ENCODE assay signal across 13 cellular contexts in the genomic region with DNA sequence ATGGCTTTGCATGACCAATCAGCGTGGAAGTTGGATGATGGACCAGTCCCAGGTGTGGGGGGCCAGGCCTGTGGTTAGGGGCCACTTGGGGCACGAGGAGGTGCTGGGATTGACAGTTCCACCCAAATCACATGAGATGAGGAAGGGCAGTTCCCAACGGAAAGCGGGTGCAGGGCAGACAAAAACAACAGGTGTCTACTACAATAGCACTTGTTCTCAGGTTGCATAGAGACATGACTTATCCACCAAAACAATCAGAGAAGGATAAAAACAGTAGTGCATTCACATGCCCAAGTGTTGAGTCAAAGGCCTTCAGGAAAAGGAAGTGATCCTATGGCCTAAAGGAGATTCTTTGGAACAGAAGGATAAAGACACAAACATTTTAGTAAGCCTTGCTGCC. TPM values are rescaled to one million over a fixed set of nuclear protein-coding genes. Genes with fewer than 3 reads are reported as not detected.
DNase-seq lines count a peak whose midpoint lies in the region; ATAC-seq, FAIRE-seq and TF ChIP-seq lines count a peak whose summit lies in the region.
"Had no signal": no experiment of that assay in that cellular context is flagged by ENCODE, and none has a peak within 500 bp of the region (broad histone marks: within the 10 kb centered on the region; RNA-seq: fewer than 3 reads in every experiment).

No MANE protein-coding gene starts in this region.

- peak; percentile 67 for DNase-seq in COLO668 (lab: John Stamatoyannopoulos, UW; ENCODE audit: unreplicated experiment)
- peak; percentile 37 for DNase-seq in LoVo (ENCODE audit: low spot score)
- DNase-seq in amniotic epithelial cell (ENCODE audit: low read depth), result peak; percentile 53
- peak; percentile 63 for DNase-seq in keratinocyte (ENCODE audit: low read depth, low spot score)
- DNase-seq in C1 segment of cervical spinal cord (lab: John Stamatoyannopoulos, UW), result no peak
- no peak for DNase-seq in putamen (ENCODE audit: low spot score)
- DNase-seq in left ventricle myocardium superior, result no peak
- DNase-seq: activated naive CD8-positive, alpha-beta T cell treated with anti-CD3 and anti-CD28 coated beads, Interleukin-2, amount 10 ng/mL, durations not matched to agents 7 days and 5 days; CD4-positive, CD25-positive, alpha-beta regulatory T cell; NCI-H1092; right cardiac atrium; SHP77 treated with DMSO at 0.1 percent for 48 hours had no signal

- no peak for TF ChIP-seq CTCF in keratinocyte (optimal IDR thresholded peaks at IDR 0.05 in 1 of 3, IDR thresholded peaks at IDR 0.05 in 1 of 3, conservative IDR thresholded peaks at IDR 0.05 in 1 of 3; ENCODE audit: extremely low read depth in 1 of 3, insufficient read depth in 2 of 3, low read length in 3 of 3)

- no peaks in the 10 kb centered on the region for H4K20me1 ChIP-seq in keratinocyte (ENCODE audit: control insufficient read depth, extremely low read depth, insufficient read depth, low read length)

- H3K9me3 ChIP-seq in keratinocyte (ENCODE audit: control insufficient read depth, low read depth, low read length), result no peaks in the 10 kb centered on the region

- H3K4me1 ChIP-seq in keratinocyte (ENCODE audit: control insufficient read depth, extremely low read depth, insufficient read depth, low read length), result peaks cover 22% of the 10 kb centered on the region

- peak overlapping the region; percentile 51 for H3K9ac ChIP-seq in keratinocyte (ENCODE audit: control insufficient read depth, extremely low read depth, insufficient read depth, low read length)

- H2AFZ ChIP-seq in keratinocyte (ENCODE audit: control insufficient read depth, low read length), result no peak overlapping the region

- H3K27me3 ChIP-seq in keratinocyte (ENCODE audit: control insufficient read depth, extremely low read depth, insufficient read depth, low read length), result no peaks in the 10 kb centered on the region

- ATAC-seq in left ventricle myocardium superior, result no peak
- ATAC-seq in HG03039 (IDR thresholded peaks at IDR 0.05; ENCODE audit: unreplicated experiment), result no peak

- dilution Hi-C loops in keratinocyte (cut with MboI; ENCODE audit: extremely low pct_ligation_motif_present, low sequenced_read_pairs), result no loop called here

- H3K36me3 ChIP-seq in keratinocyte (ENCODE audit: control insufficient read depth in 2 of 2, extremely low read depth in 1 of 2, insufficient read depth in 2 of 2, low read length in 2 of 2), result no peaks in the 10 kb centered on the region

- no peaks in the 10 kb centered on the region for H3K9me1 ChIP-seq in keratinocyte (ENCODE audit: control insufficient read depth, extremely low read depth, insufficient read depth, low read length)

- H3K4me2 ChIP-seq in keratinocyte (ENCODE audit: control insufficient read depth, extremely low read depth, insufficient read depth, low read depth, low read length), result peak overlapping the region; percentile 55

- no peaks in the 10 kb centered on the region for H3K79me2 ChIP-seq in keratinocyte (ENCODE audit: control insufficient read depth, insufficient read depth, low read length)

- H3K27ac ChIP-seq in keratinocyte (ENCODE audit: control insufficient read depth, insufficient read depth, low read length), result peak overlapping the region; percentile 80

- intact Hi-C loops in left ventricle myocardium superior (cut with micrococcal nuclease), result no loop called here

- no peak overlapping the region for H3K4me3 ChIP-seq in keratinocyte (ENCODE audit: control insufficient read depth in 2 of 3, extremely low read depth in 1 of 3, insufficient read depth in 2 of 3, low read depth in 1 of 3, low read length in 3 of 3)

- FAIRE-seq in keratinocyte (lab: Jason Lieb, UNC), result peak; percentile 96

RNA-seq across cellular contexts. Expression of gene EIF2B2, which starts 14.6 kb away (rescaled TPM):
- 112 to 114 TPM (median 113 TPM) in 3 replicates for polyA plus RNA-seq in keratinocyte
- 21.6 TPM for polyA plus RNA-seq in keratinocyte (2011; ENCODE audit: low read depth)
- polyA plus RNA-seq in keratinocyte (2011; cell fraction: cytosol; rRNA removed), result 98.8 and 122 TPM in 2 replicates
- 81.7 and 85.0 TPM in 2 replicates for polyA plus RNA-seq in keratinocyte (2011; cell fraction: nucleus; rRNA removed)
- polyA plus RNA-seq in keratinocyte (2012; ENCODE audit: low replicate concordance), result 68.5 and 72.2 TPM in 2 replicates
- 51.9 to 58.9 TPM (median 54.6 TPM) in 3 replicates for polyA minus RNA-seq in keratinocyte
- 40.7 TPM for polyA minus RNA-seq in keratinocyte (2011; cell fraction: cytosol; rRNA and poly(A)+ RNA removed)
- polyA minus RNA-seq in keratinocyte (2011; cell fraction: nucleus; rRNA and poly(A)+ RNA removed), result 13.5 and 29.6 TPM in 2 replicates
- 34.5 TPM for total RNA-seq in left ventricle myocardium superior

RNA-seq across cellular contexts. Expression of gene PGF, which starts 32.7 kb away (rescaled TPM):
- 16.5 to 19.0 TPM (median 17.5 TPM) in 3 replicates for polyA plus RNA-seq in keratinocyte
- polyA plus RNA-seq in keratinocyte (2011; ENCODE audit: low read depth), result 4.3 TPM
- polyA plus RNA-seq in keratinocyte (2011; cell fraction: cytosol; rRNA removed), result 11.8 and 26.1 TPM in 2 replicates
- polyA plus RNA-seq in keratinocyte (2011; cell fraction: nucleus; rRNA removed), result 15.8 and 22.6 TPM in 2 replicates
- 21.3 and 25.5 TPM in 2 replicates for polyA plus RNA-seq in keratinocyte (2012; ENCODE audit: low replicate concordance)
- 8.5 to 14.9 TPM (median 9.4 TPM) in 3 replicates for polyA minus RNA-seq in keratinocyte
- polyA minus RNA-seq in keratinocyte (2011; cell fraction: cytosol; rRNA and poly(A)+ RNA removed), result 22.3 TPM
- polyA minus RNA-seq in keratinocyte (2011; cell fraction: nucleus; rRNA and poly(A)+ RNA removed), result 9.2 and 10.9 TPM in 2 replicates
- total RNA-seq in left ventricle myocardium superior, result 4.9 TPM
- total RNA-seq: CD4-positive, CD25-positive, alpha-beta regulatory T cell had no signal

Comparison
In these comparisons a context has a peak if more than half of its experiments do, and no peak if none do; other contexts are left out.
1. DNase-seq: peak in COLO668 (single experiment), LoVo (single experiment), amniotic epithelial cell (single experiment) and keratinocyte (single experiment); none in C1 segment of cervical spinal cord (0 of 14), putamen (single experiment) and left ventricle myocardium superior (single experiment).